In genomic region chr14:75981826-75982723, GRCh38 we compare ENCODE assay signal across 8 cellular contexts. TPM values are rescaled to one million over a fixed set of nuclear protein-coding genes. Genes with fewer than 3 reads are reported as not detected.
A peak's percentile ranks its signal among the peaks of the same experiment; 100 is the strongest.
DNase-seq lines count a peak whose midpoint lies in the region; ATAC-seq and TF ChIP-seq lines count a peak whose summit lies in the region.

Gene TGFB3 (minus strand): TSS chr14:75981995. CDS start chr14:75980893, 1,102 bp downstream.

- H3F3A ChIP-seq in SU-DHL-6 (ENCODE audit: insufficient read depth), result no peaks in the 10 kb centered on the region

- H3K27ac ChIP-seq in SU-DHL-6 (ENCODE audit: low read depth, low read length) (no peak within 1 kb of the TSS), ovary (peak within 1 kb of the TSS; percentile 95 to 98), testis (peak within 1 kb of the TSS; percentile 88 to 95)

- H3K36me3 ChIP-seq in SU-DHL-6 (ENCODE audit: low read length) (no peaks in the 10 kb centered on the region), ovary (no peaks in the 10 kb centered on the region), testis (ENCODE audit: low read depth, missing control alignments) (no peaks in the 10 kb centered on the region)

- no peaks in the 10 kb centered on the region for H3K27me3 ChIP-seq in SU-DHL-6 (ENCODE audit: low read length)
- no peaks in the 10 kb centered on the region for H3K27me3 ChIP-seq in ovary
- H3K27me3 ChIP-seq in testis, result no peaks in the 10 kb centered on the region

- TF ChIP-seq POLR2A in ovary (IDR thresholded peaks at IDR 0.05) (peak; percentile 74), testis (IDR thresholded peaks at IDR 0.05) (peak; percentile 47)

- H3K9me2 ChIP-seq in SU-DHL-6 (replicated peaks; ENCODE audit: insufficient read depth, low read length), result no peaks in the 10 kb centered on the region

- H3K79me2 ChIP-seq in SU-DHL-6 (ENCODE audit: insufficient read depth, low read length), result no peaks in the 10 kb centered on the region

- H3K4me3 ChIP-seq in SU-DHL-6 (ENCODE audit: insufficient read depth, low read length, poor library complexity, severe bottlenecking), result peak within 1 kb of the TSS; percentile 87
- peak within 1 kb of the TSS; percentile 86 for H3K4me3 ChIP-seq in ovary
- H3K4me3 ChIP-seq in testis, result peak within 1 kb of the TSS; percentile 65 to 70

- peak within 1 kb of the TSS; percentile 95 for H2AFZ ChIP-seq in SU-DHL-6 (ENCODE audit: low read depth, low read length, severe bottlenecking)

- WGBS in ovary, 3 donors, result 1% methylated on average over 62 to 64 of the region's 64 CpGs
- WGBS in testis, 2 donors, result 0 to 1% methylated on average over 41 to 53 of the region's 64 CpGs

- H3K9me3 ChIP-seq in SU-DHL-6 (ENCODE audit: insufficient read depth, low read length), result no peaks in the 10 kb centered on the region
- H3K9me3 ChIP-seq in ovary, result no peaks in the 10 kb centered on the region
- H3K9me3 ChIP-seq in testis, result no peaks in the 10 kb centered on the region

- H3K4me2 ChIP-seq in SU-DHL-6 (ENCODE audit: low read depth, low read length, poor library complexity, severe bottlenecking), result peak within 1 kb of the TSS; percentile 92

- peak; percentile 81 for ATAC-seq in Right ventricle myocardium superior (ENCODE audit: poor library complexity)

- intact Hi-C loops in Right ventricle myocardium superior (cut with DNase I) (loop anchor here (5.0 kb wide), 1 partner anchor 75 kb away; no protein-coding TSS in a partner anchor), ovary (cut with DNase I) (loop anchor here (2.0 to 10.0 kb wide), 6 partner anchors 75 to 405 kb away; partner anchors contain the start of gene FLVCR2 (in 2 of the 4)), testis (cut with DNase I; ENCODE audit: low total_unique reads) (loop anchor here (5.0 kb wide), 1 partner anchor 265 kb away; no protein-coding TSS in a partner anchor)

- H3K9ac ChIP-seq in SU-DHL-6 (ENCODE audit: low read length), result peak within 1 kb of the TSS; percentile 61

- peaks cover 12% of the 10 kb centered on the region for H3K4me1 ChIP-seq in ovary (ENCODE audit: insufficient read depth)
- H3K4me1 ChIP-seq in testis, result peaks cover 22% of the 10 kb centered on the region

- TF ChIP-seq CTCF in SU-DHL-6 (IDR thresholded peaks at IDR 0.05; ENCODE audit: insufficient read depth, low read length, poor library complexity, severe bottlenecking) (peak; percentile 16), ovary (IDR thresholded peaks at IDR 0.05) (peak; percentile 23 to 41 (median 24)), testis (IDR thresholded peaks at IDR 0.05) (peak in 2 of 3 experiments; percentile 48 to 69)

- peak; percentile 88 for DNase-seq in DMS 273 treated with DMSO at 0.1 percent for 48 hours (lab: John Stamatoyannopoulos, UW)
- DNase-seq in H4 (ENCODE audit: low spot score), result peak; percentile 87
- peak; percentile 68 for DNase-seq in NCI-H1105 treated with DMSO at 0.1 percent for 48 hours (lab: John Stamatoyannopoulos, UW)
- peak; percentile 25 for DNase-seq in activated naive CD8-positive, alpha-beta T cell treated with anti-CD3 and anti-CD28 coated beads, Interleukin-2, amount 50 U/mL, for 16 hours (ENCODE audit: low read depth, low spot score)
- DNase-seq in Right ventricle myocardium superior, result peak; percentile 90
- DNase-seq in ovary, result peak; percentile 85 to 93 (median 90)
- DNase-seq in testis, result peak; percentile 88

- H4K20me1 ChIP-seq in SU-DHL-6 (ENCODE audit: low read depth, low read length), result no peaks in the 10 kb centered on the region

- TF ChIP-seq EP300 in ovary (IDR thresholded peaks at IDR 0.05), result no peak

RNA-seq across cellular contexts. Expression of gene TGFB3, which starts in this region (rescaled TPM):
- total RNA-seq in H4 (2014; rRNA removed; shearing (Covaris generic)), result 1.0 and 2.3 TPM in 2 replicates
- total RNA-seq in Right ventricle myocardium superior (20.7 TPM), ovary (10 to 100 TPM in 6 of 7 donors, 1 to 10 TPM in 1; 5.7 to 23.7 (median 16.4) TPM), testis (10 to 100 TPM in 1 of 2 donors, 1 to 10 TPM in 1; 9.4 to 15.2 TPM)
- polyA plus RNA-seq in ovary (10 to 100 TPM in 1 of 2 donors, 1 to 10 TPM in 1; 7.5 to 23.6 TPM), testis (ENCODE audit: insufficient read depth, low read depth, low replicate concordance) (18.0 TPM)

Comparison
In these comparisons a context has a peak if more than half of its experiments do, and no peak if none do; other contexts are left out.
1. DNase-seq: peak in every context shown above with its lines; median percentile 90 in Right ventricle myocardium superior; 90 in ovary; 88 in DMS 273 treated with DMSO at 0.1 percent for 48 hours; 88 in testis; 87 in H4; 68 in NCI-H1105 treated with DMSO at 0.1 percent for 48 hours; 25 in activated naive CD8-positive, alpha-beta T cell treated with anti-CD3 and anti-CD28 coated beads, Interleukin-2, amount 50 U/mL, for 16 hours.